ENCODE assay signal across 8 cellular contexts in genomic region chr1:229559336-229559801, GRCh38. TPM values are rescaled to one million over a fixed set of nuclear protein-coding genes. Genes with fewer than 3 reads are reported as not detected.
DNase-seq lines count a peak whose midpoint lies in the region; ATAC-seq and TF ChIP-seq lines count a peak whose summit lies in the region.
"Not testable (repeated sequence)": the region's sequence is repeated elsewhere in the genome, so short reads cannot be mapped to it uniquely, and the experiment has no call there.

No MANE protein-coding gene starts in this region.

- peaks cover 36% of the 10 kb centered on the region for H3K79me2 ChIP-seq in MM.1S (ENCODE audit: low read length)

- H3K27me3 ChIP-seq in MM.1S (replicated peaks; ENCODE audit: insufficient read depth, low read length); esophagus (ENCODE audit: control insufficient read depth in 1 of 2, insufficient read depth in 2 of 2, low read length in 2 of 2); thymus (ENCODE audit: control insufficient read depth, insufficient read depth): not testable (repeated sequence)

- 24 to 36% methylated on average over 20 of the region's 20 CpGs for WGBS in esophagus, 2 donors
- 42% methylated on average over 20 of the region's 20 CpGs for WGBS in thymus

- peak overlapping the region; percentile 54; the same call in 1 of the 2 replicates for H3K9ac ChIP-seq in MM.1S (ENCODE audit: low read length)

- H3K27ac Mint-ChIP-seq in osteocyte (ENCODE audit: unreplicated experiment): peak overlapping the region; percentile 86

- not testable (repeated sequence) for TF ChIP-seq CTCF in MM.1S (IDR thresholded peaks at IDR 0.05; ENCODE audit: low read length); WI38 (IDR thresholded peaks at IDR 0.05; ENCODE audit: low read depth, low read length); osteocyte (IDR thresholded peaks at IDR 0.05)

- H3F3A ChIP-seq in MM.1S (ENCODE audit: insufficient read depth, low read length): peaks cover 11% of the 10 kb centered on the region

- peak overlapping the region; percentile 78 for H3K4me3 ChIP-seq in MM.1S (ENCODE audit: low read length)
- H3K4me3 ChIP-seq in WI38 (ENCODE audit: low read depth, low read length): peak overlapping the region; percentile 79
- peak overlapping the region; percentile 72 to 91 for H3K4me3 ChIP-seq in esophagus (ENCODE audit: low read depth in 1 of 2, low read length in 2 of 2)
- peak overlapping the region; percentile 89 for H3K4me3 ChIP-seq in thymus (ENCODE audit: low read length)

- H4K20me1 ChIP-seq in MM.1S (ENCODE audit: insufficient read depth, low read length): not testable (repeated sequence)

- H3K9me3 ChIP-seq in MM.1S (replicated peaks; ENCODE audit: insufficient read depth, low read length); esophagus (ENCODE audit: control insufficient read depth in 2 of 2, insufficient read depth in 1 of 2, low read depth in 1 of 2, low read length in 1 of 2); thymus (ENCODE audit: control insufficient read depth): not testable (repeated sequence)

- not testable (repeated sequence) for H3K36me3 Mint-ChIP-seq in osteocyte (ENCODE audit: unreplicated experiment)

- not testable (repeated sequence) for H3K27me3 Mint-ChIP-seq in osteocyte (ENCODE audit: unreplicated experiment)

- H2AFZ ChIP-seq in MM.1S (ENCODE audit: low read length): peak overlapping the region; percentile 75

- intact Hi-C loops in left colon (cut with DNase I, micrococcal nuclease): loop anchor here in 1 of 2 donors (10.0 kb wide), 1 partner anchor 65 kb away; the partner anchor contains the start of genes TAF5L and URB2

- H3K36me3 ChIP-seq in MM.1S (replicated peaks; ENCODE audit: insufficient read depth, low read length); esophagus (ENCODE audit: control insufficient read depth in 2 of 2, insufficient read depth in 2 of 2, low read length in 1 of 2); thymus (ENCODE audit: control insufficient read depth, insufficient read depth): not testable (repeated sequence)

- not testable (repeated sequence) for H3K9me3 Mint-ChIP-seq in osteocyte (ENCODE audit: unreplicated experiment)

- ATAC-seq in left colon: peak; percentile 0

- H3K4me1 ChIP-seq in MM.1S (ENCODE audit: low read length): peaks cover 20% of the 10 kb centered on the region
- H3K4me1 ChIP-seq in esophagus (ENCODE audit: control insufficient read depth in 2 of 2, insufficient read depth in 2 of 2, low read length in 1 of 2); thymus (ENCODE audit: control insufficient read depth, insufficient read depth, low read length): not testable (repeated sequence)

- peaks cover 35% of the 10 kb centered on the region for H3K4me1 Mint-ChIP-seq in osteocyte (ENCODE audit: unreplicated experiment)

- H3K9me2 ChIP-seq in MM.1S (replicated peaks; ENCODE audit: insufficient read depth, low read length): not testable (repeated sequence)

- peak overlapping the region; percentile 68 for H3K4me2 ChIP-seq in MM.1S (ENCODE audit: low read depth, low read length)

- peak overlapping the region; percentile 93 for H3K4me3 Mint-ChIP-seq in osteocyte (ENCODE audit: unreplicated experiment)

- H3K27ac ChIP-seq in MM.1S (ENCODE audit: low read length) (peak overlapping the region; percentile 39; the same call in 1 of the 2 replicates), angular gyrus (ENCODE audit: low read depth, low read length) (peak overlapping the region; percentile 82), esophagus (ENCODE audit: low read depth in 2 of 2, low read length in 1 of 2) (peak overlapping the region; percentile 85 to 90), thymus (ENCODE audit: low read depth) (peak overlapping the region; percentile 53)

- DNase-seq in DMS53 (lab: John Stamatoyannopoulos, UW): peak; percentile 45
- DNase-seq in MM.1S; osteocyte (ENCODE audit: extremely low spot score, unreplicated experiment): not testable (repeated sequence)
- DNase-seq in left colon: peak in 1 of 2 donors; percentile 44

RNA-seq across cellular contexts. Expression of gene ABCB10, which starts 0.9 kb away (rescaled TPM):
- polyA plus RNA-seq in esophagus (1 to 10 TPM; 5.9 to 6.4 TPM), thymus (15.2 TPM)
- total RNA-seq in left colon (10 to 100 TPM; 25.4 to 28.4 TPM), osteocyte (20.1 and 20.2 TPM in 2 replicates)

RNA-seq across cellular contexts. Expression of gene NUP133, which starts 51.2 kb away (rescaled TPM):
- polyA plus RNA-seq in esophagus (1 to 10 TPM; 7.3 to 9.9 TPM), thymus (39.4 TPM)
- total RNA-seq in left colon (10 to 100 TPM; 18.5 to 23.0 TPM), osteocyte (40.4 and 41.1 TPM in 2 replicates)
